ENCODE assay signal across 7 cellular contexts in the genomic region with DNA sequence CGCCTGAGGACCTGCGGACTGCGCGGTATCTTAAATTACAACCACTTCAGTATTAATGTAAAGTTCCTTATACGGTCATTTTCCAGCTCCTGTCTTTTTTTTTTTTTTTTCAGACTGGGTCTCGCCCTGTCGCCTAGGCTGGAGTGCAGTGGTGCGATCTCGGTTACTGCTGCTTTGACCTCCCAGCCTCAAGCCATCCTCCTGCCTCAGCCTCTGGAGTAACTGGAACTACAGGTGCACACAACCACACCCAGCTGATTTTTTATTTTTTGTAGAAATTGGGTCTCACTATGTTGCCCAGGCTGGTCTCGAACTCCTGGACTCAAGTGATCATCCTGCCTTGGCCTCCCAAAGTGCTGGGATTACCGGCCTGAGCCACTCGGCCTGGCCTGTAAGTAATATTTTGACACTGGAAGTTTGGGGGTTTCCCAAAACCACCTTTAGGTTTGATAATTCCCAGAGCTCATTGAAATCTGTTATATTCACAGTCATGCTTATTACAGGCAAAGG. TPM values are rescaled to one million over a fixed set of nuclear protein-coding genes. Genes with fewer than 3 reads are reported as not detected.
DNase-seq lines count a peak whose midpoint lies in the region; ATAC-seq and TF ChIP-seq lines count a peak whose summit lies in the region.

No MANE protein-coding gene starts in this region.

- no peak overlapping the region for H2AFZ ChIP-seq in PC-9

- H3K36me3 ChIP-seq in HEK293 (ENCODE audit: control insufficient read depth in 2 of 2, insufficient read depth in 1 of 2, low read length in 2 of 2) (peaks cover 0 to 58% of the 10 kb centered on the region in 2 experiments; a peak in 2 of 3 replicates), PC-9 (ENCODE audit: low read depth) (no peaks in the 10 kb centered on the region)

- intact Hi-C loops in PC-9 (cut with micrococcal nuclease; ENCODE audit: unreplicated experiment): loop anchor here (2.0 kb wide), 2 partner anchors 58 to 136 kb away; no protein-coding TSS in a partner anchor

- H3K4me3 ChIP-seq in HEK293 (ENCODE audit: low read depth, low read length) (no peak overlapping the region), PC-9 (peak overlapping the region; percentile 91; the same call in 1 of the 2 replicates), foreskin fibroblast (ENCODE audit: low read depth in 1 of 2, low read length in 2 of 2) (peak overlapping the region; percentile 95 to 97)

- H3K27me3 Mint-ChIP-seq in stimulated activated naive CD8-positive, alpha-beta T cell treated with anti-CD3 and anti-CD28 coated beads, Interleukin-15, amount 100 ng/mL, for 72 hours: no peaks in the 10 kb centered on the region

- peak overlapping the region; percentile 92 to 97 for H3K4me3 Mint-ChIP-seq in stimulated activated naive CD8-positive, alpha-beta T cell treated with anti-CD3 and anti-CD28 coated beads, Interleukin-15, amount 100 ng/mL, for 72 hours

- CTCF ChIA-PET in HEK293 (lab: Yijun Ruan, JAX) (interaction anchor here (0.6 to 6.3 kb wide), 47 partner anchors 8 to 475 kb away, joined by 3 to 174 read pairs (median 5); partner anchors contain the start of genes DLL3, PLEKHG2, RPS16 and SELENOV), PC-9 (lab: Charles Lee) (interaction anchor here (0.6 to 2.5 kb wide), 5 partner anchors 53 to 597 kb away, joined by 3 to 8 read pairs (median 4); no protein-coding TSS in a partner anchor)

- DNase-seq in PC-9: no peak
- no peak for DNase-seq in foreskin fibroblast
- no peak for DNase-seq in stimulated activated naive CD8-positive, alpha-beta T cell treated with anti-CD3 and anti-CD28 coated beads, Interleukin-15, amount 100 ng/mL, for 72 hours
- no peak for DNase-seq in SHP77 (lab: John Stamatoyannopoulos, UW)
- DNase-seq in activated gamma-delta T cell treated with Interleukin-2 at 50 U/mL for 16 hours: no peak

- POLR2A ChIA-PET in HEK293 (lab: Yijun Ruan, JAX) (interaction anchor here (0.6 to 3.6 kb wide), 15 partner anchors 9 to 772 kb away, joined by 3 to 56 read pairs (median 5); partner anchors contain the start of genes MED29, PAF1, RPS16 and SUPT5H), PC-9 (lab: Charles Lee; ENCODE audit: unreplicated experiment) (interaction anchor here (0.6 kb wide), 1 partner anchor 34 kb away, joined by 11 read pairs; no protein-coding TSS in a partner anchor)

- BruUV-seq in PC-9 (replicated peaks; lab: Mats Ljungman, UMichigan): no TSS peak

- no peaks in the 10 kb centered on the region for H3K9me3 Mint-ChIP-seq in stimulated activated naive CD8-positive, alpha-beta T cell treated with anti-CD3 and anti-CD28 coated beads, Interleukin-15, amount 100 ng/mL, for 72 hours

- H3K4me1 Mint-ChIP-seq in stimulated activated naive CD8-positive, alpha-beta T cell treated with anti-CD3 and anti-CD28 coated beads, Interleukin-15, amount 100 ng/mL, for 72 hours: peaks cover 40% of the 10 kb centered on the region

- ATAC-seq in stimulated activated naive CD8-positive, alpha-beta T cell treated with anti-CD3 and anti-CD28 coated beads, Interleukin-15, amount 100 ng/mL, for 72 hours: peak; percentile 31
- ATAC-seq in GM21515 (IDR thresholded peaks at IDR 0.05; ENCODE audit: unreplicated experiment): no peak

- H3K4me1 ChIP-seq in HEK293 (ENCODE audit: control insufficient read depth, insufficient read depth, low read length) (peaks cover 21% of the 10 kb centered on the region), PC-9 (replicated peaks; ENCODE audit: insufficient read depth) (peaks cover 10% of the 10 kb centered on the region; the same call in 1 of the 2 replicates)

- H3K27me3 ChIP-seq in PC-9 (ENCODE audit: insufficient read depth, low read depth): no peaks in the 10 kb centered on the region

- H3K9me3 ChIP-seq in HEK293 (ENCODE audit: control insufficient read depth, insufficient read depth, low read depth, low read length) (no peaks in the 10 kb centered on the region; the same call in 1 of the 2 replicates), PC-9 (ENCODE audit: insufficient read depth, low read depth) (no peaks in the 10 kb centered on the region)

- H3K9me2 ChIP-seq in PC-9 (ENCODE audit: insufficient read depth): no peaks in the 10 kb centered on the region

- TF ChIP-seq CTCF in HEK293 (tag by site-specific recombination; IDR thresholded peaks at IDR 0.05) (no peak), PC-9 (conservative IDR thresholded peaks at IDR 0.05) (peak; percentile 26; the same call in 1 of the 2 replicates), foreskin fibroblast (IDR thresholded peaks at IDR 0.05; ENCODE audit: low read depth, low read length) (no peak)

- H3K4me2 ChIP-seq in PC-9: peak overlapping the region; percentile 100

- H3K27ac ChIP-seq in HEK293 (ENCODE audit: extremely low read depth, low read depth, low read length) (peak overlapping the region; percentile 85), PC-9 (no peak overlapping the region)

- 0 out of 2 replicates have a peak, but pooled peaks cover 2% of the 10 kb centered on the region for H4K20me1 ChIP-seq in PC-9 (ENCODE audit: insufficient read depth)

- no peaks in the 10 kb centered on the region; the same call in 1 of the 2 replicates for H3F3A ChIP-seq in PC-9 (ENCODE audit: insufficient read depth, low read depth)

- peaks cover 1% of the 10 kb centered on the region for H3K79me2 ChIP-seq in PC-9 (ENCODE audit: low read depth)

- peak overlapping the region in 1 of 2 donors; percentile 93 for H3K27ac Mint-ChIP-seq in stimulated activated naive CD8-positive, alpha-beta T cell treated with anti-CD3 and anti-CD28 coated beads, Interleukin-15, amount 100 ng/mL, for 72 hours

TF ChIP-seq in HEK293, 187 proteins besides CTCF, POLR2A, EP300 and RAD21 (continues in another document):
- TF ChIP-seq ZNF146 (tag by site-specific recombination; IDR thresholded peaks at IDR 0.05) (no peak), ZNF501 (tag by site-specific recombination; IDR thresholded peaks at IDR 0.05) (no peak), ZNF473 (tag by site-specific recombination; IDR thresholded peaks at IDR 0.05) (no peak), FEZF1 (tag by site-specific recombination; IDR thresholded peaks at IDR 0.05) (no peak), ZSCAN16 (tag by site-specific recombination; IDR thresholded peaks at IDR 0.05) (no peak), ZBTB21 (tag by site-specific recombination; IDR thresholded peaks at IDR 0.05) (peak; percentile 48; the same call in 1 of the 2 replicates), ZNF138 (tag by site-specific recombination; IDR thresholded peaks at IDR 0.05; ENCODE audit: borderline replicate concordance) (no peak), ZBTB10 (tag by site-specific recombination; IDR thresholded peaks at IDR 0.05) (peak; percentile 58; the same call in 1 of the 2 replicates), ZNF175 (tag by site-specific recombination; IDR thresholded peaks at IDR 0.05) (no peak), ZNF133 (tag by site-specific recombination; IDR thresholded peaks at IDR 0.05) (no peak), ZNF19 (tag by site-specific recombination; IDR thresholded peaks at IDR 0.05; ENCODE audit: low read depth) (no peak), ZNF555 (tag by site-specific recombination; conservative IDR thresholded peaks at IDR 0.05) (no peak), ZNF214 (tag by site-specific recombination; IDR thresholded peaks at IDR 0.05; ENCODE audit: borderline replicate concordance) (no peak), ZNF530 (tag by site-specific recombination; IDR thresholded peaks at IDR 0.05; ENCODE audit: low read depth) (no peak), ZNF416 (tag by site-specific recombination; IDR thresholded peaks at IDR 0.05) (no peak), ZNF121 (tag by site-specific recombination; IDR thresholded peaks at IDR 0.05) (peak; percentile 85)
- TF ChIP-seq, protein P1, sequence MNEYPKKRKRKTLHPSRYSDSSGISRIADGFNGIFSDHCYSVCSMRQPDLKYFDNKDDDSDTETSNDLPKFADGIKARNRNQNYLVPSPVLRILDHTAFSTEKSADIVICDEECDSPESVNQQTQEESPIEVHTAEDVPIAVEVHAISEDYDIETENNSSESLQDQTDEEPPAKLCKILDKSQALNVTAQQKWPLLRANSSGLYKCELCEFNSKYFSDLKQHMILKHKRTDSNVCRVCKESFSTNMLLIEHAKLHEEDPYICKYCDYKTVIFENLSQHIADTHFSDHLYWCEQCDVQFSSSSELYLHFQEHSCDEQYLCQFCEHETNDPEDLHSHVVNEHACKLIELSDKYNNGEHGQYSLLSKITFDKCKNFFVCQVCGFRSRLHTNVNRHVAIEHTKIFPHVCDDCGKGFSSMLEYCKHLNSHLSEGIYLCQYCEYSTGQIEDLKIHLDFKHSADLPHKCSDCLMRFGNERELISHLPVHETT (tag by site-specific recombination; IDR thresholded peaks at IDR 0.05): no peak

RNA-seq across cellular contexts. Expression of gene EID2B, which starts 0.4 kb away (rescaled TPM):
- 2.3 and 3.4 TPM in 2 replicates for total RNA-seq in PC-9 (2021)

RNA-seq across cellular contexts. Expression of gene EID2, which starts 6.9 kb away (rescaled TPM):
- total RNA-seq in PC-9 (2021): 14.6 TPM in 2 replicates

RNA-seq across cellular contexts. Expression of gene SELENOV, which starts 18.1 kb away (rescaled TPM):
- 0.35 TPM in 1 of 2 replicates, not detected in the other for total RNA-seq in PC-9 (2021)

RNA-seq across cellular contexts. Expression of gene DLL3, which starts 34.3 kb away (rescaled TPM):
- 1.4 and 3.6 TPM in 2 replicates for total RNA-seq in PC-9 (2021)

RNA-seq across cellular contexts. Expression of gene TIMM50, which starts 52.4 kb away (rescaled TPM):
- 85.5 and 95.9 TPM in 2 replicates for total RNA-seq in PC-9 (2021)
